In the genomic region with DNA sequence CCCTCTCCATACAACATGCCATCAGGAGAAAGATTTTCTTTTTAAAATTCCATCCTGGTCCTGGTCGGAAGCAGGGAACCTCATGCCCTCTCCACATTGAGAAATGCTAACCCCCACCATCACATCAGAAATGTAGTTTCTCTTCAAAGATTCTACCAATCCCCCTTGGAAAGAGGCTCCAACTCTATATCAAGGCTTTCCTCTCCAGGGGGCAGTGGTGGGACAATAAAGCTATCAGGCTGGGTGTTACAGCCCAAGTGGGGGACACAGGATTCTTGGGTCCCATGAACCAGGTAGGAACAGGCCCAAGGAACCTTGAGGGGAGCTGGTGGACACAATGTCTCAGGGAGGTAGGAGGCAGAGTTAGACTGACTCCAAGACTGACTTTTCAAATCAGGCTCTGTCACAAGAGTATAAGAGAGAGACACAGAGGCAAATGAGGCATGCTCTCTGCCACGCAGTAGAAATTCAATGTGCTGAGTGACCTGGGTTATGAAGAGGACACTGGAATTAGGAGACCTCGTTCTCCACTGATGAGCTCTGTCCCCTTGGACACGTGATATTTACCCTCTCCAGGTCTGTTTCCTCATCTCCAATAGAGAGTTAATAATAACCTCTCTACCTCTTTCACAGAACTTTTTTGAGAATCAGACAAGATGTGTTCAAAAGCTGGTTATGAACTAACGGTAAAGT, we compare ENCODE assay signal across 2 cellular contexts.
TF ChIP-seq lines count a peak whose summit lies in the region.

No MANE protein-coding gene starts in this region.

TF ChIP-seq in GM23338, 12 proteins besides CTCF, POLR2A, EP300 and RAD21:
- TF ChIP-seq POLR2AphosphoS5 (IDR thresholded peaks at IDR 0.05; ENCODE audit: low read depth) = no peak
- TF ChIP-seq ETS1 (IDR thresholded peaks at IDR 0.05) = no peak
- TF ChIP-seq CREB1 (CRISPR knock-in tag; IDR thresholded peaks at IDR 0.05; ENCODE audit: low read depth) = no peak

TF ChIP-seq in SK-N-SH, 30 proteins besides CTCF, POLR2A, EP300 and RAD21:
- TF ChIP-seq MXI1 (IDR thresholded peaks at IDR 0.05; ENCODE audit: low read depth, low read length) (no peak), FOXJ3 (CRISPR knock-in tag; IDR thresholded peaks at IDR 0.05) (no peak), IRF3 (IDR thresholded peaks at IDR 0.05; ENCODE audit: low read depth, low read length) (no peak), GABPA (IDR thresholded peaks at IDR 0.05; ENCODE audit: low read depth) (no peak), TAF1 (IDR thresholded peaks at IDR 0.05; ENCODE audit: borderline replicate concordance, low read depth, low read length) (no peak)
